Comparison of ENCODE assay signal across 1 cellular context in genomic region chr4:112099701-112100289, GRCh38.
TF ChIP-seq lines count a peak whose summit lies in the region.

No MANE protein-coding gene starts in this region.

TF ChIP-seq in K562, 482 proteins besides CTCF, POLR2A, EP300 and RAD21 (continued from another document):
- TF ChIP-seq MNT (conservative IDR thresholded peaks at IDR 0.05) (peak; percentile 34 to 37; a peak in 3 of 4 replicates), POLR2H (tag; IDR thresholded peaks at IDR 0.05; ENCODE audit: low read depth) (0 out of 2 replicates have a peak, but pooled peaks have one; percentile 12), KDM4B (IDR thresholded peaks at IDR 0.05; ENCODE audit: borderline replicate concordance in 2 of 2, low read depth in 1 of 2) (peak in 1 of 2 experiments; percentile 54; a peak in 1 of 4 replicates), ZNF354B (CRISPR knock-in tag; IDR thresholded peaks at IDR 0.05) (no peak), TAF9B (IDR thresholded peaks at IDR 0.05; ENCODE audit: partially characterized antibody) (peak; percentile 23), ZFX (CRISPR knock-in tag; IDR thresholded peaks at IDR 0.05) (no peak), HDGF (IDR thresholded peaks at IDR 0.05) (no peak), ARID2 (IDR thresholded peaks at IDR 0.05) (0 out of 2 replicates have a peak, but pooled peaks have one; percentile 67), ARNT (IDR thresholded peaks at IDR 0.05) (peak in 1 of 2 experiments; percentile 59; a peak in 1 of 4 replicates), HDAC3 (IDR thresholded peaks at IDR 0.05; ENCODE audit: borderline replicate concordance, partially characterized antibody) (peak; percentile 33), KDM2B (CRISPR knock-in tag; IDR thresholded peaks at IDR 0.05) (no peak), ZBED1 (IDR thresholded peaks at IDR 0.05) (no peak), GATAD2A (IDR thresholded peaks at IDR 0.05) (no peak), L3MBTL2 (IDR thresholded peaks at IDR 0.05) (peak; percentile 31; the same call in 1 of the 2 replicates), NR2C1 (IDR thresholded peaks at IDR 0.05) (peak; percentile 24; the same call in 1 of the 2 replicates), NR2C1 (tag; IDR thresholded peaks at IDR 0.05) (no peak), ZFP36 (IDR thresholded peaks at IDR 0.05; ENCODE audit: low read depth, low read length, partially characterized antibody) (no peak), GATAD2B (IDR thresholded peaks at IDR 0.05; ENCODE audit: borderline replicate concordance) (0 out of 2 replicates have a peak, but pooled peaks have one; percentile 30), XRCC4 (IDR thresholded peaks at IDR 0.05; ENCODE audit: extremely low read depth, insufficient read depth, insufficient read length) (no peak), MAZ (CRISPR knock-in tag; conservative IDR thresholded peaks at IDR 0.05 in 1 of 2, IDR thresholded peaks at IDR 0.05 in 1 of 2) (no peak; a peak in 1 of 4 replicates)
- TF ChIP-seq, protein P1, sequence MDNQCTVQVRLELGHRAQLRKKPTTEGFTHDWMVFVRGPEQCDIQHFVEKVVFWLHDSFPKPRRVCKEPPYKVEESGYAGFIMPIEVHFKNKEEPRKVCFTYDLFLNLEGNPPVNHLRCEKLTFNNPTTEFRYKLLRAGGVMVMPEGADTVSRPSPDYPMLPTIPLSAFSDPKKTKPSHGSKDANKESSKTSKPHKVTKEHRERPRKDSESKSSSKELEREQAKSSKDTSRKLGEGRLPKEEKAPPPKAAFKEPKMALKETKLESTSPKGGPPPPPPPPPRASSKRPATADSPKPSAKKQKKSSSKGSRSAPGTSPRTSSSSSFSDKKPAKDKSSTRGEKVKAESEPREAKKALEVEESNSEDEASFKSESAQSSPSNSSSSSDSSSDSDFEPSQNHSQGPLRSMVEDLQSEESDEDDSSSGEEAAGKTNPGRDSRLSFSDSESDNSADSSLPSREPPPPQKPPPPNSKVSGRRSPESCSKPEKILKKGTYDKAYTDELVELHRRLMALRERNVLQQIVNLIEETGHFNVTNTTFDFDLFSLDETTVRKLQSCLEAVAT (IDR thresholded peaks at IDR 0.05): no peak
- TF ChIP-seq, protein P2, sequence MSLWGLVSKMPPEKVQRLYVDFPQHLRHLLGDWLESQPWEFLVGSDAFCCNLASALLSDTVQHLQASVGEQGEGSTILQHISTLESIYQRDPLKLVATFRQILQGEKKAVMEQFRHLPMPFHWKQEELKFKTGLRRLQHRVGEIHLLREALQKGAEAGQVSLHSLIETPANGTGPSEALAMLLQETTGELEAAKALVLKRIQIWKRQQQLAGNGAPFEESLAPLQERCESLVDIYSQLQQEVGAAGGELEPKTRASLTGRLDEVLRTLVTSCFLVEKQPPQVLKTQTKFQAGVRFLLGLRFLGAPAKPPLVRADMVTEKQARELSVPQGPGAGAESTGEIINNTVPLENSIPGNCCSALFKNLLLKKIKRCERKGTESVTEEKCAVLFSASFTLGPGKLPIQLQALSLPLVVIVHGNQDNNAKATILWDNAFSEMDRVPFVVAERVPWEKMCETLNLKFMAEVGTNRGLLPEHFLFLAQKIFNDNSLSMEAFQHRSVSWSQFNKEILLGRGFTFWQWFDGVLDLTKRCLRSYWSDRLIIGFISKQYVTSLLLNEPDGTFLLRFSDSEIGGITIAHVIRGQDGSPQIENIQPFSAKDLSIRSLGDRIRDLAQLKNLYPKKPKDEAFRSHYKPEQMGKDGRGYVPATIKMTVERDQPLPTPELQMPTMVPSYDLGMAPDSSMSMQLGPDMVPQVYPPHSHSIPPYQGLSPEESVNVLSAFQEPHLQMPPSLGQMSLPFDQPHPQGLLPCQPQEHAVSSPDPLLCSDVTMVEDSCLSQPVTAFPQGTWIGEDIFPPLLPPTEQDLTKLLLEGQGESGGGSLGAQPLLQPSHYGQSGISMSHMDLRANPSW (CRISPR knock-in tag; IDR thresholded peaks at IDR 0.05): no peak
- TF ChIP-seq, protein P3, sequence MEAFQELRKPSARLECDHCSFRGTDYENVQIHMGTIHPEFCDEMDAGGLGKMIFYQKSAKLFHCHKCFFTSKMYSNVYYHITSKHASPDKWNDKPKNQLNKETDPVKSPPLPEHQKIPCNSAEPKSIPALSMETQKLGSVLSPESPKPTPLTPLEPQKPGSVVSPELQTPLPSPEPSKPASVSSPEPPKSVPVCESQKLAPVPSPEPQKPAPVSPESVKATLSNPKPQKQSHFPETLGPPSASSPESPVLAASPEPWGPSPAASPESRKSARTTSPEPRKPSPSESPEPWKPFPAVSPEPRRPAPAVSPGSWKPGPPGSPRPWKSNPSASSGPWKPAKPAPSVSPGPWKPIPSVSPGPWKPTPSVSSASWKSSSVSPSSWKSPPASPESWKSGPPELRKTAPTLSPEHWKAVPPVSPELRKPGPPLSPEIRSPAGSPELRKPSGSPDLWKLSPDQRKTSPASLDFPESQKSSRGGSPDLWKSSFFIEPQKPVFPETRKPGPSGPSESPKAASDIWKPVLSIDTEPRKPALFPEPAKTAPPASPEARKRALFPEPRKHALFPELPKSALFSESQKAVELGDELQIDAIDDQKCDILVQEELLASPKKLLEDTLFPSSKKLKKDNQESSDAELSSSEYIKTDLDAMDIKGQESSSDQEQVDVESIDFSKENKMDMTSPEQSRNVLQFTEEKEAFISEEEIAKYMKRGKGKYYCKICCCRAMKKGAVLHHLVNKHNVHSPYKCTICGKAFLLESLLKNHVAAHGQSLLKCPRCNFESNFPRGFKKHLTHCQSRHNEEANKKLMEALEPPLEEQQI (IDR thresholded peaks at IDR 0.05): 0 out of 2 replicates have a peak, but pooled peaks have one; percentile 13
- TF ChIP-seq, protein P4, sequence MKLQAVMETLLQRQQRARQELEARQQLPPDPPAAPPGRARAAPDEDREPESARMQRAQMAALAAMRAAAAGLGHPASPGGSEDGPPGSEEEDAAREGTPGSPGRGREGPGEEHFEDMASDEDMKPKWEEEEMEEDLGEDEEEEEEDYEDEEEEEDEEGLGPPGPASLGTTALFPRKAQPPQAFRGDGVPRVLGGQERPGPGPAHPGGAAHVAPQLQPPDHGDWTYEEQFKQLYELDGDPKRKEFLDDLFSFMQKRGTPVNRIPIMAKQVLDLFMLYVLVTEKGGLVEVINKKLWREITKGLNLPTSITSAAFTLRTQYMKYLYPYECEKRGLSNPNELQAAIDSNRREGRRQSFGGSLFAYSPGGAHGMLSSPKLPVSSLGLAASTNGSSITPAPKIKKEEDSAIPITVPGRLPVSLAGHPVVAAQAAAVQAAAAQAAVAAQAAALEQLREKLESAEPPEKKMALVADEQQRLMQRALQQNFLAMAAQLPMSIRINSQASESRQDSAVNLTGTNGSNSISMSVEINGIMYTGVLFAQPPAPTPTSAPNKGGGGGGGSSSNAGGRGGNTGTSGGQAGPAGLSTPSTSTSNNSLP (IDR thresholded peaks at IDR 0.05; ENCODE audit: borderline replicate concordance, low read depth, low read length): 0 out of 2 replicates have a peak, but pooled peaks have one; percentile 12
- TF ChIP-seq, protein P5, sequence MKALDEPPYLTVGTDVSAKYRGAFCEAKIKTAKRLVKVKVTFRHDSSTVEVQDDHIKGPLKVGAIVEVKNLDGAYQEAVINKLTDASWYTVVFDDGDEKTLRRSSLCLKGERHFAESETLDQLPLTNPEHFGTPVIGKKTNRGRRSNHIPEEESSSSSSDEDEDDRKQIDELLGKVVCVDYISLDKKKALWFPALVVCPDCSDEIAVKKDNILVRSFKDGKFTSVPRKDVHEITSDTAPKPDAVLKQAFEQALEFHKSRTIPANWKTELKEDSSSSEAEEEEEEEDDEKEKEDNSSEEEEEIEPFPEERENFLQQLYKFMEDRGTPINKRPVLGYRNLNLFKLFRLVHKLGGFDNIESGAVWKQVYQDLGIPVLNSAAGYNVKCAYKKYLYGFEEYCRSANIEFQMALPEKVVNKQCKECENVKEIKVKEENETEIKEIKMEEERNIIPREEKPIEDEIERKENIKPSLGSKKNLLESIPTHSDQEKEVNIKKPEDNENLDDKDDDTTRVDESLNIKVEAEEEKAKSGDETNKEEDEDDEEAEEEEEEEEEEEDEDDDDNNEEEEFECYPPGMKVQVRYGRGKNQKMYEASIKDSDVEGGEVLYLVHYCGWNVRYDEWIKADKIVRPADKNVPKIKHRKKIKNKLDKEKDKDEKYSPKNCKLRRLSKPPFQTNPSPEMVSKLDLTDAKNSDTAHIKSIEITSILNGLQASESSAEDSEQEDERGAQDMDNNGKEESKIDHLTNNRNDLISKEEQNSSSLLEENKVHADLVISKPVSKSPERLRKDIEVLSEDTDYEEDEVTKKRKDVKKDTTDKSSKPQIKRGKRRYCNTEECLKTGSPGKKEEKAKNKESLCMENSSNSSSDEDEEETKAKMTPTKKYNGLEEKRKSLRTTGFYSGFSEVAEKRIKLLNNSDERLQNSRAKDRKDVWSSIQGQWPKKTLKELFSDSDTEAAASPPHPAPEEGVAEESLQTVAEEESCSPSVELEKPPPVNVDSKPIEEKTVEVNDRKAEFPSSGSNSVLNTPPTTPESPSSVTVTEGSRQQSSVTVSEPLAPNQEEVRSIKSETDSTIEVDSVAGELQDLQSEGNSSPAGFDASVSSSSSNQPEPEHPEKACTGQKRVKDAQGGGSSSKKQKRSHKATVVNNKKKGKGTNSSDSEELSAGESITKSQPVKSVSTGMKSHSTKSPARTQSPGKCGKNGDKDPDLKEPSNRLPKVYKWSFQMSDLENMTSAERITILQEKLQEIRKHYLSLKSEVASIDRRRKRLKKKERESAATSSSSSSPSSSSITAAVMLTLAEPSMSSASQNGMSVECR (CRISPR knock-in tag; IDR thresholded peaks at IDR 0.05): no peak
- TF ChIP-seq, protein P6, sequence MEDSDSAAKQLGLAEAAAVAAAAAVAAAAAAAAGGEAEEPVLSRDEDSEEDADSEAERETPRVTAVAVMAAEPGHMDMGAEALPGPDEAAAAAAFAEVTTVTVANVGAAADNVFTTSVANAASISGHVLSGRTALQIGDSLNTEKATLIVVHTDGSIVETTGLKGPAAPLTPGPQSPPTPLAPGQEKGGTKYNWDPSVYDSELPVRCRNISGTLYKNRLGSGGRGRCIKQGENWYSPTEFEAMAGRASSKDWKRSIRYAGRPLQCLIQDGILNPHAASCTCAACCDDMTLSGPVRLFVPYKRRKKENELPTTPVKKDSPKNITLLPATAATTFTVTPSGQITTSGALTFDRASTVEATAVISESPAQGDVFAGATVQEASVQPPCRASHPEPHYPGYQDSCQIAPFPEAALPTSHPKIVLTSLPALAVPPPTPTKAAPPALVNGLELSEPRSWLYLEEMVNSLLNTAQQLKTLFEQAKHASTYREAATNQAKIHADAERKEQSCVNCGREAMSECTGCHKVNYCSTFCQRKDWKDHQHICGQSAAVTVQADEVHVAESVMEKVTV (CRISPR knock-in tag; IDR thresholded peaks at IDR 0.05): peak; percentile 67
- TF ChIP-seq, protein P7, sequence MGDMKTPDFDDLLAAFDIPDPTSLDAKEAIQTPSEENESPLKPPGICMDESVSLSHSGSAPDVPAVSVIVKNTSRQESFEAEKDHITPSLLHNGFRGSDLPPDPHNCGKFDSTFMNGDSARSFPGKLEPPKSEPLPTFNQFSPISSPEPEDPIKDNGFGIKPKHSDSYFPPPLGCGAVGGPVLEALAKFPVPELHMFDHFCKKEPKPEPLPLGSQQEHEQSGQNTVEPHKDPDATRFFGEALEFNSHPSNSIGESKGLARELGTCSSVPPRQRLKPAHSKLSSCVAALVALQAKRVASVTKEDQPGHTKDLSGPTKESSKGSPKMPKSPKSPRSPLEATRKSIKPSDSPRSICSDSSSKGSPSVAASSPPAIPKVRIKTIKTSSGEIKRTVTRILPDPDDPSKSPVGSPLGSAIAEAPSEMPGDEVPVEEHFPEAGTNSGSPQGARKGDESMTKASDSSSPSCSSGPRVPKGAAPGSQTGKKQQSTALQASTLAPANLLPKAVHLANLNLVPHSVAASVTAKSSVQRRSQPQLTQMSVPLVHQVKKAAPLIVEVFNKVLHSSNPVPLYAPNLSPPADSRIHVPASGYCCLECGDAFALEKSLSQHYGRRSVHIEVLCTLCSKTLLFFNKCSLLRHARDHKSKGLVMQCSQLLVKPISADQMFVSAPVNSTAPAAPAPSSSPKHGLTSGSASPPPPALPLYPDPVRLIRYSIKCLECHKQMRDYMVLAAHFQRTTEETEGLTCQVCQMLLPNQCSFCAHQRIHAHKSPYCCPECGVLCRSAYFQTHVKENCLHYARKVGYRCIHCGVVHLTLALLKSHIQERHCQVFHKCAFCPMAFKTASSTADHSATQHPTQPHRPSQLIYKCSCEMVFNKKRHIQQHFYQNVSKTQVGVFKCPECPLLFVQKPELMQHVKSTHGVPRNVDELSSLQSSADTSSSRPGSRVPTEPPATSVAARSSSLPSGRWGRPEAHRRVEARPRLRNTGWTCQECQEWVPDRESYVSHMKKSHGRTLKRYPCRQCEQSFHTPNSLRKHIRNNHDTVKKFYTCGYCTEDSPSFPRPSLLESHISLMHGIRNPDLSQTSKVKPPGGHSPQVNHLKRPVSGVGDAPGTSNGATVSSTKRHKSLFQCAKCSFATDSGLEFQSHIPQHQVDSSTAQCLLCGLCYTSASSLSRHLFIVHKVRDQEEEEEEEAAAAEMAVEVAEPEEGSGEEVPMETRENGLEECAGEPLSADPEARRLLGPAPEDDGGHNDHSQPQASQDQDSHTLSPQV (IDR thresholded peaks at IDR 0.05): 0 out of 2 replicates have a peak, but pooled peaks have one; percentile 26
